Comparison of ENCODE assay signal across 24 cellular contexts in genomic region chr3:160773722-160774121, GRCh38.
"Had no signal": no experiment of that assay in that cellular context is flagged by ENCODE, and none has a peak within 500 bp of the region (broad histone marks: within the 10 kb centered on the region; RNA-seq: fewer than 3 reads in every experiment).

No MANE protein-coding gene starts in this region.

- H3K4me3 ChIP-seq: coronary artery, gastrocnemius medialis, heart left ventricle, left ventricle myocardium inferior, prostate gland had no signal

- H3K36me3 Mint-ChIP-seq: activated naive CD8-positive, alpha-beta T cell treated with anti-CD3 and anti-CD28 coated beads, Interleukin-2, amount 10 ng/mL, durations not matched to agents 7 days and 5 days; type B pancreatic cell had no signal

- H3K4me1 ChIP-seq: prostate gland had no signal

- H3K36me3 ChIP-seq: brain microvascular endothelial cell, gastrocnemius medialis, heart left ventricle, left ventricle myocardium inferior, prostate gland, WERI-Rb-1 had no signal

- H3K27me3 ChIP-seq: brain microvascular endothelial cell, gastrocnemius medialis, heart left ventricle had no signal

- H3K27ac Mint-ChIP-seq: activated CD4-positive, alpha-beta memory T cell treated with anti-CD3 and anti-CD28 coated beads, Interleukin-2, amount 10 ng/mL, durations not matched to agents 7 days and 5 days; activated naive CD8-positive, alpha-beta T cell treated with anti-CD3 and anti-CD28 coated beads, Interleukin-2, amount 10 ng/mL, durations not matched to agents 7 days and 5 days; stimulated activated naive CD8-positive, alpha-beta T cell treated with anti-CD3 and anti-CD28 coated beads, Interleukin-15, Interleukin-2, amounts not matched to agents 100 ng/mL and 50 ng/mL, for 24 hours; type B pancreatic cell had no signal

- H3K4me1 Mint-ChIP-seq: central memory CD8-positive, alpha-beta T cell had no signal

- H3K4me3 Mint-ChIP-seq: activated CD4-positive, alpha-beta memory T cell treated with anti-CD3 and anti-CD28 coated beads, Interleukin-2, amount 10 ng/mL, durations not matched to agents 7 days and 5 days; activated naive CD8-positive, alpha-beta T cell treated with anti-CD3 and anti-CD28 coated beads, Interleukin-2, amount 10 ng/mL, durations not matched to agents 7 days and 5 days; central memory CD8-positive, alpha-beta T cell; stimulated activated naive CD8-positive, alpha-beta T cell treated with anti-CD3 and anti-CD28 coated beads, Interleukin-15, Interleukin-2, amounts not matched to agents 100 ng/mL and 50 ng/mL, for 24 hours; type B pancreatic cell had no signal

- DNase-seq: activated CD4-positive, alpha-beta memory T cell treated with anti-CD3 and anti-CD28 coated beads, Interleukin-2, amount 10 ng/mL, durations not matched to agents 7 days and 5 days; activated CD4-positive, alpha-beta T cell treated with anti-CD3 and anti-CD28 coated beads for 4 hours; activated CD8-positive, alpha-beta memory T cell treated with anti-CD3 and anti-CD28 coated beads, Interleukin-2, amount 50 U/mL, for 48 hours; activated gamma-delta T cell treated with Interleukin-2 at 50 U/mL for 16 hours; activated naive CD8-positive, alpha-beta T cell treated with anti-CD3 and anti-CD28 coated beads, Interleukin-2, amount 10 ng/mL, durations not matched to agents 7 days and 5 days; brain microvascular endothelial cell; erythroblast; gastrocnemius medialis; heart left ventricle; kidney glomerular epithelial cell; left ventricle myocardium inferior; mammary epithelial cell; midbrain; occipital lobe; right cardiac atrium; stimulated activated CD4-positive, alpha-beta T cell treated with anti-CD3 and anti-CD28 coated beads, Interleukin-2, amount 100 ng/mL, for 24 hours; SW 1271; T-helper 2 cell; WERI-Rb-1 had no signal

- ATAC-seq: gastrocnemius medialis, right cardiac atrium had no signal

- H3K9me3 Mint-ChIP-seq: activated CD4-positive, alpha-beta memory T cell treated with anti-CD3 and anti-CD28 coated beads, Interleukin-2, amount 10 ng/mL, durations not matched to agents 7 days and 5 days; activated naive CD8-positive, alpha-beta T cell treated with anti-CD3 and anti-CD28 coated beads, Interleukin-2, amount 10 ng/mL, durations not matched to agents 7 days and 5 days; central memory CD8-positive, alpha-beta T cell; stimulated activated naive CD8-positive, alpha-beta T cell treated with anti-CD3 and anti-CD28 coated beads, Interleukin-15, Interleukin-2, amounts not matched to agents 100 ng/mL and 50 ng/mL, for 24 hours; type B pancreatic cell had no signal

- H3K9me3 ChIP-seq: gastrocnemius medialis, heart left ventricle, left ventricle myocardium inferior, prostate gland had no signal

- H3K27me3 Mint-ChIP-seq: activated naive CD8-positive, alpha-beta T cell treated with anti-CD3 and anti-CD28 coated beads, Interleukin-2, amount 10 ng/mL, durations not matched to agents 7 days and 5 days; central memory CD8-positive, alpha-beta T cell; type B pancreatic cell had no signal

- H3K27ac ChIP-seq: brain microvascular endothelial cell, coronary artery, left ventricle myocardium inferior, prostate gland, WERI-Rb-1 had no signal
